Comparison of ENCODE assay signal across 2 cellular contexts in genomic region chr11:32581556-32581955, GRCh38.
TF ChIP-seq lines count a peak whose summit lies in the region.

No MANE protein-coding gene starts in this region.

TF ChIP-seq in HepG2, 621 proteins besides CTCF, POLR2A, EP300 and RAD21:
- TF ChIP-seq RBM22 (optimal IDR thresholded peaks at IDR 0.05; ENCODE audit: low read length) (no peak), ZBTB46 (CRISPR knock-in tag; IDR thresholded peaks at IDR 0.05; ENCODE audit: borderline replicate concordance) (no peak), NCOA2 (CRISPR knock-in tag; IDR thresholded peaks at IDR 0.05) (no peak), TFE3 (CRISPR knock-in tag; IDR thresholded peaks at IDR 0.05) (no peak)

TF ChIP-seq in GM12878, 131 proteins besides CTCF, POLR2A, EP300 and RAD21:
- TF ChIP-seq NFXL1 (IDR thresholded peaks at IDR 0.05; ENCODE audit: borderline replicate concordance), result no peak
- TF ChIP-seq MEF2A (IDR thresholded peaks at IDR 0.05; ENCODE audit: insufficient read depth, low read depth, low read length), result no peak
- TF ChIP-seq TARDBP (IDR thresholded peaks at IDR 0.05; ENCODE audit: borderline replicate concordance), result no peak
- no peak for TF ChIP-seq ZNF687 (IDR thresholded peaks at IDR 0.05)
- no peak for TF ChIP-seq SKIL (IDR thresholded peaks at IDR 0.05; ENCODE audit: low read depth, poor library complexity, severe bottlenecking)
- no peak for TF ChIP-seq JUND (IDR thresholded peaks at IDR 0.05; ENCODE audit: low read depth, low read length)
- TF ChIP-seq YY1 (IDR thresholded peaks at IDR 0.05; ENCODE audit: low read depth, low read length), result no peak
- no peak for TF ChIP-seq RAD51 (IDR thresholded peaks at IDR 0.05)
- TF ChIP-seq BMI1 (IDR thresholded peaks at IDR 0.05; ENCODE audit: borderline replicate concordance), result no peak
- no peak for TF ChIP-seq NRF1 (conservative IDR thresholded peaks at IDR 0.05; ENCODE audit: low read depth, low read length)
- no peak for TF ChIP-seq MAX (IDR thresholded peaks at IDR 0.05; ENCODE audit: low read depth, low read length)
- no peak for TF ChIP-seq TCF12 (IDR thresholded peaks at IDR 0.05; ENCODE audit: low read depth, low read length)
- no peak for TF ChIP-seq RB1 (IDR thresholded peaks at IDR 0.05; ENCODE audit: borderline replicate concordance)
- no peak for TF ChIP-seq NR2C1 (IDR thresholded peaks at IDR 0.05)
- TF ChIP-seq CHD1 (IDR thresholded peaks at IDR 0.05; ENCODE audit: low read depth, low read length), result no peak
- no peak for TF ChIP-seq ZBTB4 (CRISPR knock-in tag; IDR thresholded peaks at IDR 0.05)
- no peak for TF ChIP-seq FOXM1 (IDR thresholded peaks at IDR 0.05; ENCODE audit: low read depth, low read length)
- TF ChIP-seq GABPA (IDR thresholded peaks at IDR 0.05; ENCODE audit: low read depth), result no peak
